9 cellular contexts compared by ENCODE assay signal in the genomic region with DNA sequence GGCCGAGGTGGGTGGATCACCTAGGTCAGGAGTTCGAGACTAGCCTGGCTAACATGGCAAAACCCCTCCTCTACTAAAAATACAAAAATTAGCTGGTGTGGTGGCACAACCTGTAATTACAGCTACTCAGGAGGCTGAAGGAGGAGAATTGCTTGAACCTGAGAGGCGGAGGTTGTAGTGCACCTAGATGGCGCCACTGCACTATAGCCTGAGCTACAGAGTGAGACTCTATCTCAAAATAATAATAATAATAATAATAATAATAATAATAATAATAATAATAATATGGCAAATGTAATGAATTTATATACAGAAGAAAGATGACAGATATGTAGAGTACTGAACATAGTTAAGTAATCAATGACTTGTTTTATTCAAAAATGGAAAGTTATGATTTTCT. TPM values are rescaled to one million over a fixed set of nuclear protein-coding genes. Genes with fewer than 3 reads are reported as not detected.
DNase-seq lines count a peak whose midpoint lies in the region; ATAC-seq, FAIRE-seq and TF ChIP-seq lines count a peak whose summit lies in the region.
"Not testable (repeated sequence)": the region's sequence is repeated elsewhere in the genome, so short reads cannot be mapped to it uniquely, and the experiment has no call there.
"Had no signal": no experiment of that assay in that cellular context is flagged by ENCODE, and none has a peak within 500 bp of the region (broad histone marks: within the 10 kb centered on the region; RNA-seq: fewer than 3 reads in every experiment).

No MANE protein-coding gene starts in this region.

- not testable (repeated sequence) for H3K36me3 Mint-ChIP-seq in activated CD8-positive, alpha-beta T cell treated with anti-CD3 and anti-CD28 coated beads for 36 hours (ENCODE audit: low read depth)

- ATAC-seq in activated CD8-positive, alpha-beta T cell treated with anti-CD3 and anti-CD28 coated beads for 36 hours; left ventricle myocardium superior: not testable (repeated sequence)

- H3K27ac Mint-ChIP-seq in activated CD8-positive, alpha-beta T cell treated with anti-CD3 and anti-CD28 coated beads for 36 hours, result not testable (repeated sequence)

- intact Hi-C loops in PC-9 (cut with micrococcal nuclease; ENCODE audit: unreplicated experiment); activated CD8-positive, alpha-beta T cell treated with anti-CD3 and anti-CD28 coated beads for 36 hours (cut with micrococcal nuclease); left ventricle myocardium superior (cut with micrococcal nuclease): not testable (repeated sequence)

- not testable (repeated sequence) for H3K9me2 ChIP-seq in PC-9 (ENCODE audit: insufficient read depth)

- POLR2A ChIA-PET in PC-9 (lab: Charles Lee; ENCODE audit: unreplicated experiment), result interaction anchor here (0.6 kb wide), 1 partner anchor 404 kb away, joined by 3 read pairs; no protein-coding TSS in a partner anchor
- POLR2A ChIA-PET in activated CD8-positive, alpha-beta T cell treated with anti-CD3 and anti-CD28 coated beads for 36 hours (lab: Charles Lee), result not testable (repeated sequence)

- CTCF ChIA-PET in PC-9 (lab: Charles Lee), result interaction anchor here (0.7 kb wide), 1 partner anchor 227 kb away, joined by 4 read pairs; no protein-coding TSS in a partner anchor
- CTCF ChIA-PET in activated CD8-positive, alpha-beta T cell treated with anti-CD3 and anti-CD28 coated beads for 36 hours (lab: Charles Lee), result interaction anchor here (0.5 to 2.0 kb wide), 13 partner anchors 23 to 583 kb away, joined by 3 to 8 read pairs (median 3); no protein-coding TSS in a partner anchor

- H3K27ac ChIP-seq in PC-9, result not testable (repeated sequence)

- H2AFZ ChIP-seq in PC-9, result not testable (repeated sequence)

- not testable (repeated sequence) for H3K27me3 Mint-ChIP-seq in activated CD8-positive, alpha-beta T cell treated with anti-CD3 and anti-CD28 coated beads for 36 hours

- H4K20me1 ChIP-seq in PC-9 (ENCODE audit: insufficient read depth), result not testable (repeated sequence)

- H3K9me3 Mint-ChIP-seq in activated CD8-positive, alpha-beta T cell treated with anti-CD3 and anti-CD28 coated beads for 36 hours, result not testable (repeated sequence)

- not testable (repeated sequence) for BruUV-seq in PC-9 (replicated peaks; lab: Mats Ljungman, UMichigan)

- not testable (repeated sequence) for H3K4me2 ChIP-seq in PC-9

- H3K36me3 ChIP-seq in PC-9 (ENCODE audit: low read depth); bronchial epithelial cell (ENCODE audit: control insufficient read depth, insufficient read depth, low read length): not testable (repeated sequence)

- not testable (repeated sequence) for H3K79me2 ChIP-seq in PC-9 (ENCODE audit: low read depth)

- H3K4me3 Mint-ChIP-seq in activated CD8-positive, alpha-beta T cell treated with anti-CD3 and anti-CD28 coated beads for 36 hours, result not testable (repeated sequence)

- not testable (repeated sequence) for H3K27me3 ChIP-seq in PC-9 (ENCODE audit: insufficient read depth, low read depth); bronchial epithelial cell (ENCODE audit: control insufficient read depth, insufficient read depth, low read length)

- TF ChIP-seq CTCF in GM12864 (IDR thresholded peaks at IDR 0.05; ENCODE audit: low read depth, low read length, missing control alignments) (peak; percentile 39), PC-9 (conservative IDR thresholded peaks at IDR 0.05) (0 out of 2 replicates have a peak, but pooled peaks have one; percentile 18), bronchial epithelial cell (IDR thresholded peaks at IDR 0.05; ENCODE audit: insufficient read depth, low read length, severe bottlenecking) (peak; percentile 40), retinal pigment epithelial cell (conservative IDR thresholded peaks at IDR 0.05; ENCODE audit: low read depth, low read length) (peak; percentile 35)
- TF ChIP-seq CTCF in activated CD8-positive, alpha-beta T cell treated with anti-CD3 and anti-CD28 coated beads for 36 hours (IDR thresholded peaks at IDR 0.05), result peak; percentile 56

- not testable (repeated sequence) for H3K4me1 Mint-ChIP-seq in activated CD8-positive, alpha-beta T cell treated with anti-CD3 and anti-CD28 coated beads for 36 hours (ENCODE audit: low read depth)

- not testable (repeated sequence) for H3K9me3 ChIP-seq in PC-9 (ENCODE audit: insufficient read depth, low read depth)

- not testable (repeated sequence) for FAIRE-seq in bronchial epithelial cell (lab: Jason Lieb, UNC)

- H3F3A ChIP-seq in PC-9 (ENCODE audit: insufficient read depth, low read depth), result not testable (repeated sequence)

- not testable (repeated sequence) for H3K4me1 ChIP-seq in PC-9 (replicated peaks; ENCODE audit: insufficient read depth)

- not testable (repeated sequence) for H3K4me3 ChIP-seq in GM12864 (ENCODE audit: low read depth, low read length); PC-9; bronchial epithelial cell (ENCODE audit: low read depth, low read length); retinal pigment epithelial cell (ENCODE audit: low read length)

- DNase-seq in GM12864 (ENCODE audit: low read depth); retinal pigment epithelial cell (ENCODE audit: low read depth): not testable (repeated sequence)
- DNase-seq in HK-2 (ENCODE audit: unreplicated experiment), result peak; percentile 0
- DNase-seq in PC-9, result peak in 1 of 2 experiments; percentile 5
- peak; percentile 71 for DNase-seq in activated CD8-positive, alpha-beta T cell treated with anti-CD3 and anti-CD28 coated beads for 36 hours
- DNase-seq in bronchial epithelial cell (ENCODE audit: low read depth), result peak; percentile 20
- peak; percentile 36 for DNase-seq in left ventricle myocardium superior

RNA-seq across cellular contexts. Expression of a gene that starts 48.2 kb away (rescaled TPM):
- total RNA-seq in PC-9 (2021) (not detected in 2 replicates), bronchial epithelial cell (0.13 and 4.7 TPM in 2 replicates), left ventricle myocardium superior (34.6 TPM)
- total RNA-seq in activated CD8-positive, alpha-beta T cell treated with anti-CD3 and anti-CD28 coated beads for 36 hours, result not detected
- total RNA-seq: activated T-helper 1 cell treated with anti-CD3 and anti-CD28 coated beads, Interleukin-12 subunit alpha, Interleukin-12 subunit beta, Interleukin-2, Interleukin-4 antibody, amounts not matched to agents 30 ng/mL and 10 ng/mL and 1 ng/mL, durations not matched to agents 14 hours and 24 hours and 36 hours; H7 had no signal
